ENCODE assay signal across 1 cellular context in genomic region chr4:84920591-84920990, GRCh38.
TF ChIP-seq lines count a peak whose summit lies in the region.

No MANE protein-coding gene starts in this region.

TF ChIP-seq in SK-N-SH, 30 proteins besides CTCF, POLR2A, EP300 and RAD21 (continued from another document):
- TF ChIP-seq PBX3 (IDR thresholded peaks at IDR 0.05) (0 out of 2 replicates have a peak, but pooled peaks have one; percentile 8), RCOR1 (IDR thresholded peaks at IDR 0.05; ENCODE audit: low read length) (no peak), SIN3A (IDR thresholded peaks at IDR 0.05; ENCODE audit: borderline replicate concordance, low read depth, low read length) (no peak), CHD2 (IDR thresholded peaks at IDR 0.05; ENCODE audit: low read length, partially characterized antibody) (no peak)
